In genomic region chr9:124662561-124662960, GRCh38 we compare ENCODE assay signal across 27 cellular contexts.
A peak's percentile ranks its signal among the peaks of the same experiment; 100 is the strongest.
DNase-seq lines count a peak whose midpoint lies in the region; ATAC-seq, FAIRE-seq and TF ChIP-seq lines count a peak whose summit lies in the region.
"Had no signal": no experiment of that assay in that cellular context is flagged by ENCODE, and none has a peak within 500 bp of the region (broad histone marks: within the 10 kb centered on the region; RNA-seq: fewer than 3 reads in every experiment).

No MANE protein-coding gene starts in this region.

- H4K20me1 ChIP-seq in K562 (replicated peaks; ENCODE audit: control insufficient read depth, insufficient read depth, low read length) (no peaks in the 10 kb centered on the region), smooth muscle cell (ENCODE audit: low read depth) (peaks cover 2% of the 10 kb centered on the region)

- H3K4me2 ChIP-seq in K562 (ENCODE audit: insufficient read depth, low read length), result no peak overlapping the region
- H3K4me2 ChIP-seq in smooth muscle cell, result peak overlapping the region; percentile 95

- H3K9me3 ChIP-seq in K562 (replicated peaks; ENCODE audit: control insufficient read depth, insufficient read depth, low read depth, low read length), result no peaks in the 10 kb centered on the region
- H3K9me3 ChIP-seq in smooth muscle cell (replicated peaks; ENCODE audit: low read depth), result no peaks in the 10 kb centered on the region
- H3K9me3 ChIP-seq: breast epithelium, SJSA1, upper lobe of left lung had no signal

- no peak for FAIRE-seq in K562 (lab: Jason Lieb, UNC)
- FAIRE-seq: colon had no signal

- peaks cover 57% of the 10 kb centered on the region for H3K79me2 ChIP-seq in K562 (ENCODE audit: control insufficient read depth, insufficient read depth, low read length)
- peaks cover 66% of the 10 kb centered on the region for H3K79me2 ChIP-seq in smooth muscle cell (ENCODE audit: low read depth)

- 39% methylated on average over 2 of the region's 2 CpGs for WGBS in K562 (ENCODE audit: insufficient coverage, low coverage, missing lambda C conversion rate)
- WGBS in smooth muscle cell (ENCODE audit: low lambda C conversion rate), result 87% methylated on average over 2 of the region's 2 CpGs

- H3K27me3 ChIP-seq in K562 (ENCODE audit: control insufficient read depth in 2 of 2, insufficient read depth in 2 of 2, low read length in 2 of 2), result no peaks in the 10 kb centered on the region
- no peaks in the 10 kb centered on the region for H3K27me3 ChIP-seq in smooth muscle cell (ENCODE audit: low read depth)
- H3K27me3 ChIP-seq: breast epithelium, SJSA1, upper lobe of left lung had no signal

- H3K4me1 ChIP-seq in K562 (replicated peaks in 1 of 2; ENCODE audit: control insufficient read depth in 2 of 2, insufficient read depth in 2 of 2, low read length in 2 of 2) (peaks cover 0 to 33% of the 10 kb centered on the region in 2 experiments; a peak in 4 of 5 replicates), smooth muscle cell (ENCODE audit: low read depth) (peaks cover 22% of the 10 kb centered on the region)
- H3K4me1 ChIP-seq: breast epithelium had no signal

- H3K4me3 ChIP-seq in K562 (no peak overlapping the region), smooth muscle cell (no peak overlapping the region)
- H3K4me3 ChIP-seq: breast epithelium, SJSA1, upper lobe of left lung had no signal

- H3K9me3 Mint-ChIP-seq in HFFc6, result no peaks in the 10 kb centered on the region
- H3K9me3 Mint-ChIP-seq in natural killer cell, result no peaks in the 10 kb centered on the region
- H3K9me3 Mint-ChIP-seq: activated CD4-positive, alpha-beta T cell treated with anti-CD3 and anti-CD28 coated beads, Interleukin-2, amount 10 ng/mL, durations not matched to agents 24 days and 14 days; activated naive CD4-positive, alpha-beta T cell treated with anti-CD3 and anti-CD28 coated beads, Interleukin-2, amount 50 U/mL, for 72 hours; stimulated activated memory B cell treated with anti-CD40 and anti-IgM and Interleukin-4, amounts not matched to agents 10 μg/mL and 1 μg/mL and 100 μg/mL, for 72 hours; WTC11 had no signal

- TF ChIP-seq POLR2A in K562 (conservative IDR thresholded peaks at IDR 0.05), result no peak

- no TSS peak for BruUV-seq in K562 (replicated peaks; lab: Mats Ljungman, UMichigan)

- no peak for TF ChIP-seq RAD21 in K562 (CRISPR knock-in tag; conservative IDR thresholded peaks at IDR 0.05 in 1 of 2, IDR thresholded peaks at IDR 0.05 in 1 of 2)

- H3K4me1 Mint-ChIP-seq in HFFc6 (ENCODE audit: low read depth) (peaks cover 64% of the 10 kb centered on the region), natural killer cell (peaks cover 64 to 82% of the 10 kb centered on the region in 2 donors)

- intact Hi-C loops in K562 (cut with micrococcal nuclease), result no loop called here
- intact Hi-C loops in natural killer cell (cut with micrococcal nuclease), result no loop called here

- in situ Hi-C loops in K562 (cut with MboI), result no loop called here

- H3K36me3 ChIP-seq in K562 (ENCODE audit: control insufficient read depth, insufficient read depth, low read length), result no peaks in the 10 kb centered on the region; the same call in 2 of the 3 replicates
- H3K36me3 ChIP-seq in smooth muscle cell (ENCODE audit: low read depth), result no peaks in the 10 kb centered on the region
- H3K36me3 ChIP-seq: breast epithelium, upper lobe of left lung had no signal

- H3K9me1 ChIP-seq in K562 (ENCODE audit: control insufficient read depth, insufficient read depth, low read length), result no peaks in the 10 kb centered on the region

- H3K36me3 Mint-ChIP-seq in HFFc6 (ENCODE audit: low read depth) (peaks cover 25% of the 10 kb centered on the region), natural killer cell (no peaks in the 10 kb centered on the region)
- H3K36me3 Mint-ChIP-seq: activated naive CD4-positive, alpha-beta T cell treated with anti-CD3 and anti-CD28 coated beads, Interleukin-2, amount 50 U/mL, for 72 hours; CD4-positive, CD25-positive, alpha-beta regulatory T cell; stimulated activated memory B cell treated with anti-CD40 and anti-IgM and Interleukin-4, amounts not matched to agents 10 μg/mL and 1 μg/mL and 100 μg/mL, for 72 hours; WTC11 had no signal

- peaks cover 16% of the 10 kb centered on the region for H3F3A ChIP-seq in smooth muscle cell (ENCODE audit: low read depth)

- H3K27ac Mint-ChIP-seq in HFFc6 (peak overlapping the region; percentile 75; the same call in 1 of the 2 replicates), natural killer cell (peak overlapping the region; percentile 82 to 97)
- H3K27ac Mint-ChIP-seq: activated CD4-positive, alpha-beta T cell treated with anti-CD3 and anti-CD28 coated beads, Interleukin-2, amount 10 ng/mL, durations not matched to agents 24 days and 14 days; activated naive CD4-positive, alpha-beta T cell treated with anti-CD3 and anti-CD28 coated beads, Interleukin-2, amount 50 U/mL, for 72 hours; CD4-positive, CD25-positive, alpha-beta regulatory T cell; stimulated activated memory B cell treated with anti-CD40 and anti-IgM and Interleukin-4, amounts not matched to agents 10 μg/mL and 1 μg/mL and 100 μg/mL, for 72 hours; WTC11 had no signal

- H3K27ac ChIP-seq in K562 (ENCODE audit: extremely low read depth, low read depth, low read length), result no peak overlapping the region
- H3K27ac ChIP-seq in smooth muscle cell (ENCODE audit: low read depth), result peak overlapping the region; percentile 2
- H3K27ac ChIP-seq: breast epithelium, epithelial cell of prostate, SJSA1, upper lobe of left lung had no signal

- no peak for TF ChIP-seq EP300 in K562 (IDR thresholded peaks at IDR 0.05; ENCODE audit: low read length)

- POLR2A ChIA-PET in K562 (lab: Yijun Ruan, JAX), result interaction anchor here (0.9 to 2.8 kb wide), 4 partner anchors 8 to 17 kb away, joined by 3 to 11 read pairs (median 6); no protein-coding TSS in a partner anchor

- no peak overlapping the region for H3K9ac ChIP-seq in K562 (ENCODE audit: insufficient read depth in 1 of 2, low read depth in 2 of 2, low read length in 2 of 2)
- H3K9ac ChIP-seq in smooth muscle cell (ENCODE audit: low read depth), result peak overlapping the region; percentile 14

- H2AFZ ChIP-seq in K562 (ENCODE audit: low read depth, low read length) (no peak overlapping the region), smooth muscle cell (ENCODE audit: low read depth) (no peak overlapping the region)

- H3K4me3 Mint-ChIP-seq in HFFc6 (peak overlapping the region; percentile 67; the same call in 1 of the 2 replicates), natural killer cell (peak overlapping the region; percentile 74)
- H3K4me3 Mint-ChIP-seq: activated CD4-positive, alpha-beta T cell treated with anti-CD3 and anti-CD28 coated beads, Interleukin-2, amount 10 ng/mL, durations not matched to agents 24 days and 14 days; CD4-positive, CD25-positive, alpha-beta regulatory T cell; stimulated activated memory B cell treated with anti-CD40 and anti-IgM and Interleukin-4, amounts not matched to agents 10 μg/mL and 1 μg/mL and 100 μg/mL, for 72 hours; WTC11 had no signal

- no peak for DNase-seq in HFFc6
- no peak for DNase-seq in K562 (ENCODE audit: extremely low read depth in 1 of 4, low spot score in 3 of 4)
- no peak for DNase-seq in natural killer cell
- DNase-seq in smooth muscle cell (lab: John Stamatoyannopoulos, UW; ENCODE audit: unreplicated experiment), result no peak
- no peak for DNase-seq in hypothalamus (lab: John Stamatoyannopoulos, UW)
- DNase-seq in NCI-H1417 treated with DMSO at 0.1 percent for 48 hours (lab: John Stamatoyannopoulos, UW), result no peak
- DNase-seq in NCI-H2227 (lab: John Stamatoyannopoulos, UW; ENCODE audit: unreplicated experiment), result no peak
- DNase-seq: activated CD4-positive, alpha-beta T cell treated with anti-CD3 and anti-CD28 coated beads, Interleukin-2, amount 10 ng/mL, durations not matched to agents 24 days and 14 days; activated effector memory CD4-positive, alpha-beta T cell treated with Interleukin-2 at 50 U/mL for 16 hours; amygdala; CD4-positive, CD25-positive, alpha-beta regulatory T cell; H7; Karpas-422; NCI-H1436; NCI-H2081 treated with DMSO at 0.1 percent for 48 hours; NCI-H748 treated with DMSO at 0.1 percent for 48 hours; occipital lobe; T-helper 1 cell; upper lobe of left lung had no signal

- H3K27me3 Mint-ChIP-seq in HFFc6 (ENCODE audit: insufficient read depth) (peaks cover 4% of the 10 kb centered on the region), natural killer cell (ENCODE audit: low read depth in 2 of 2) (no peaks in the 10 kb centered on the region)

- TF ChIP-seq CTCF in HFFc6 (IDR thresholded peaks at IDR 0.05) (no peak), K562 (IDR thresholded peaks at IDR 0.05 in 2 of 3, conservative IDR thresholded peaks at IDR 0.05 in 1 of 3; ENCODE audit: insufficient read depth in 2 of 3, low read depth in 1 of 3, low read length in 3 of 3) (no peak), natural killer cell (IDR thresholded peaks at IDR 0.05) (no peak), smooth muscle cell (IDR thresholded peaks at IDR 0.05; ENCODE audit: borderline replicate concordance, insufficient read depth, poor library complexity, severe bottlenecking) (no peak)

- ATAC-seq in K562 (no peak), natural killer cell (no peak)
- ATAC-seq: activated naive CD4-positive, alpha-beta T cell treated with anti-CD3 and anti-CD28 coated beads, Interleukin-2, amount 50 U/mL, for 72 hours; left lobe of liver; stimulated activated memory B cell treated with anti-CD40 and anti-IgM and Interleukin-4, amounts not matched to agents 10 μg/mL and 1 μg/mL and 100 μg/mL, for 72 hours; WTC11 had no signal

- CTCF ChIA-PET in K562 (lab: Yijun Ruan, JAX; ENCODE audit: low intra/inter-chr PET ratio), result no interaction called here

TF ChIP-seq in K562, 482 proteins besides CTCF, POLR2A, EP300 and RAD21:
- TF ChIP-seq NFE2L1 (tag; IDR thresholded peaks at IDR 0.05; ENCODE audit: borderline replicate concordance, low read depth) (no peak), SOX6 (IDR thresholded peaks at IDR 0.05) (peak; percentile 39; the same call in 1 of the 2 replicates), RNF2 (IDR thresholded peaks at IDR 0.05) (no peak)
